8 cellular contexts compared by ENCODE assay signal in genomic region chr9:136644593-136645342, GRCh38. TPM values are rescaled to one million over a fixed set of nuclear protein-coding genes. Genes with fewer than 3 reads are reported as not detected.
DNase-seq lines count a peak whose midpoint lies in the region; TF ChIP-seq lines count a peak whose summit lies in the region.

No MANE protein-coding gene starts in this region.

- peak overlapping the region; percentile 64 for H3K4me3 ChIP-seq in coronary artery

- peak overlapping the region; percentile 32 to 81 for H3K27ac ChIP-seq in coronary artery

- in situ Hi-C loops in KBM-7 (cut with MboI; ENCODE audit: low pct_unique_long_range_greater_than_20kb, low sequenced_read_pairs) = no loop called here

- peak; percentile 46 for DNase-seq in ELR (ENCODE audit: low read depth)
- DNase-seq in KBM-7 = peak; percentile 83
- peak; percentile 65 to 67 for DNase-seq in activated CD4-positive, alpha-beta T cell treated with anti-CD3 and anti-CD28 coated beads for 24 hours (ENCODE audit: low read depth in 2 of 2)
- no peak for DNase-seq in coronary artery (ENCODE audit: low spot score)
- DNase-seq in lung microvascular endothelial cell (ENCODE audit: low read depth in 2 of 2) = peak; percentile 91 to 95
- peak; percentile 50 for DNase-seq in stimulated activated CD8-positive, alpha-beta memory T cell treated with anti-CD3 and anti-CD28 coated beads, Interleukin-12 subunit alpha, Interleukin-12 subunit beta, amount 100 ng/mL, for 4 hours (ENCODE audit: low read depth)
- DNase-seq in amniotic stem cell (lab: John Stamatoyannopoulos, UW) = no peak
- no peak for DNase-seq in NCI-H1417 (lab: John Stamatoyannopoulos, UW)

- peak; percentile 56 for TF ChIP-seq CTCF in coronary artery (IDR thresholded peaks at IDR 0.05)

RNA-seq across cellular contexts. Expression of gene EGFL7, which starts 17.9 kb away (rescaled TPM):
- 330 and 384 TPM in 2 replicates for total RNA-seq in lung microvascular endothelial cell

RNA-seq across cellular contexts. Expression of gene AGPAT2, which starts 42.5 kb away (rescaled TPM):
- 18.8 and 41.0 TPM in 2 replicates for total RNA-seq in lung microvascular endothelial cell

Comparison
In these comparisons a context has a peak if more than half of its experiments do, and no peak if none do; other contexts are left out.
1. DNase-seq: peak in ELR (single experiment), KBM-7 (single experiment), activated CD4-positive, alpha-beta T cell treated with anti-CD3 and anti-CD28 coated beads for 24 hours (2 of 2), lung microvascular endothelial cell (2 of 2) and stimulated activated CD8-positive, alpha-beta memory T cell treated with anti-CD3 and anti-CD28 coated beads, Interleukin-12 subunit alpha, Interleukin-12 subunit beta, amount 100 ng/mL, for 4 hours (single experiment); none in coronary artery (single experiment), amniotic stem cell (single experiment) and NCI-H1417 (0 of 3).